Comparison of ENCODE assay signal across 21 cellular contexts in the genomic region with DNA sequence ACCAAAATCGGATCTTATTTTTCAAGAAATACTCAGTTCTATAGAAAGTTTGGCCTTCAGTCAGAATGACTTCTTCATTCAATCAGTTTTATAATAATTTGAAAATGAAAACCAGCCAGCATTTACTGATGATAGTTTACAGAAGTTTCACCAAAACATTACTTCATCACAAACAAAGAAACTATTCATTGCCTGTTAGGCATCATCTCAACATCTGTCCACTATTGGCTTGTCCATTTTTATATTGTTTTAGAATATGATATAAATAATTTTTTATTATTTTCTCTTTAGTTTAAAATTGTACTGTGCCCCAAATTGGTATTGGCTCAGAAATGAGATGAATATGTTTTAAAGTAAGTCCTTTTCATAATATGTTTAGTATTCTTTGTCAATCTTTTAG. TPM values are rescaled to one million over a fixed set of nuclear protein-coding genes. Genes with fewer than 3 reads are reported as not detected.
"Had no signal": no experiment of that assay in that cellular context is flagged by ENCODE, and none has a peak within 500 bp of the region (broad histone marks: within the 10 kb centered on the region; RNA-seq: fewer than 3 reads in every experiment).

No MANE protein-coding gene starts in this region.

- H3K36me3 ChIP-seq: ascending aorta, SJCRH30 had no signal

- H3K27me3 ChIP-seq: ascending aorta, SJCRH30 had no signal

- H3K4me1 ChIP-seq: body of pancreas, SJCRH30 had no signal

- DNase-seq: activated CD4-positive, alpha-beta T cell treated with anti-CD3 and anti-CD28 coated beads for 4 hours; activated CD8-positive, alpha-beta memory T cell treated with anti-CD3 and anti-CD28 coated beads, Interleukin-2, amount 10 ng/mL, durations not matched to agents 7 days and 5 days; activated CD8-positive, alpha-beta T cell treated with anti-CD3 and anti-CD28 coated beads, Interleukin-2, amount 10 ng/mL, durations not matched to agents 7 days and 5 days; activated effector memory CD4-positive, alpha-beta T cell treated with Interleukin-2 at 50 U/mL for 16 hours; activated naive CD4-positive, alpha-beta T cell; activated T-cell treated with anti-CD3 and anti-CD28 coated beads, Interleukin-2, amount 50 U/mL, for 24 hours; body of pancreas; NCI-H1092 treated with DMSO at 0.1 percent for 48 hours; NCI-H1417 treated with DMSO at 0.1 percent for 48 hours; NCI-H1694; NCI-H2029; NCI-H510A treated with DMSO at 0.1 percent for 48 hours; NCI-H69; NK-92 treated with Interleukin-12 subunit alpha and Interleukin-12 subunit beta, amount 100 ng/mL, for 24 hours; SJCRH30 had no signal

- H3K4me3 ChIP-seq: ascending aorta, body of pancreas, SJCRH30 had no signal

- H3K27ac ChIP-seq: ascending aorta, body of pancreas, KMS-11, SJCRH30 had no signal

- H3K9me3 ChIP-seq: ascending aorta, body of pancreas, SJCRH30 had no signal

- ATAC-seq: activated CD4-positive, CD25-positive, alpha-beta regulatory T cell treated with anti-CD3 and anti-CD28 coated beads, Interleukin-2, amount 50 U/mL, for 24 hours; activated CD8-positive, alpha-beta memory T cell treated with anti-CD3 and anti-CD28 coated beads, Interleukin-2, amount 10 ng/mL, durations not matched to agents 7 days and 5 days; activated CD8-positive, alpha-beta T cell treated with anti-CD3 and anti-CD28 coated beads, Interleukin-2, amount 10 ng/mL, durations not matched to agents 7 days and 5 days; body of pancreas; Panc1; Right ventricle myocardium inferior had no signal

RNA-seq across cellular contexts. Expression of gene FAT4, which starts 38.4 kb away (rescaled TPM):
- total RNA-seq: activated CD8-positive, alpha-beta memory T cell treated with anti-CD3 and anti-CD28 coated beads, Interleukin-2, amount 10 ng/mL, durations not matched to agents 7 days and 5 days; activated CD8-positive, alpha-beta T cell treated with anti-CD3 and anti-CD28 coated beads, Interleukin-2, amount 10 ng/mL, durations not matched to agents 7 days and 5 days; activated T-helper 1 cell treated with anti-CD3 and anti-CD28 coated beads, Interleukin-12 subunit alpha, Interleukin-12 subunit beta, Interleukin-2, Interleukin-4 antibody, amounts not matched to agents 30 ng/mL and 10 ng/mL and 1 ng/mL, durations not matched to agents 14 hours and 24 hours and 36 hours had no signal
